Comparison of ENCODE assay signal across 22 cellular contexts in genomic region chr17:59413014-59413725, GRCh38.
DNase-seq lines count a peak whose midpoint lies in the region; ATAC-seq and TF ChIP-seq lines count a peak whose summit lies in the region.
"Had no signal": no experiment of that assay in that cellular context is flagged by ENCODE, and none has a peak within 500 bp of the region (broad histone marks: within the 10 kb centered on the region; RNA-seq: fewer than 3 reads in every experiment).

No MANE protein-coding gene starts in this region.

- 92% methylated on average over 5 to 8 of the region's 8 CpGs for WGBS in endodermal cell (ENCODE audit: insufficient coverage in 1 of 2, insufficient read length in 1 of 2), 2 experiments

- peaks cover 5% of the 10 kb centered on the region for H3K9me3 Mint-ChIP-seq in activated CD8-positive, alpha-beta memory T cell treated with anti-CD3 and anti-CD28 coated beads, Interleukin-2, amount 10 ng/mL, durations not matched to agents 7 days and 5 days (ENCODE audit: low read depth)
- H3K9me3 Mint-ChIP-seq in nephron (peaks cover 4% of the 10 kb centered on the region), endodermal cell (peaks cover 31% of the 10 kb centered on the region)
- H3K9me3 Mint-ChIP-seq: activated CD4-positive, alpha-beta T cell treated with anti-CD3 and anti-CD28 coated beads, Interleukin-2, amount 10 ng/mL, durations not matched to agents 24 days and 14 days had no signal

- H3K4me3 Mint-ChIP-seq in activated CD8-positive, alpha-beta memory T cell treated with anti-CD3 and anti-CD28 coated beads, Interleukin-2, amount 10 ng/mL, durations not matched to agents 7 days and 5 days: no peak overlapping the region
- H3K4me3 Mint-ChIP-seq in nephron: no peak overlapping the region
- H3K4me3 Mint-ChIP-seq in endodermal cell: no peak overlapping the region
- H3K4me3 Mint-ChIP-seq: activated CD4-positive, alpha-beta T cell treated with anti-CD3 and anti-CD28 coated beads, Interleukin-2, amount 10 ng/mL, durations not matched to agents 24 days and 14 days; memory B cell had no signal

- no peaks in the 10 kb centered on the region for H4K20me1 ChIP-seq in BLaER1

- H3K4me2 ChIP-seq in BLaER1: peak overlapping the region; percentile 45

- peaks cover 51% of the 10 kb centered on the region for H3K4me1 Mint-ChIP-seq in activated CD8-positive, alpha-beta memory T cell treated with anti-CD3 and anti-CD28 coated beads, Interleukin-2, amount 10 ng/mL, durations not matched to agents 7 days and 5 days
- H3K4me1 Mint-ChIP-seq in nephron (peaks cover 10% of the 10 kb centered on the region), endodermal cell (peaks cover 3% of the 10 kb centered on the region)

- H3K36me3 ChIP-seq in BLaER1: no peaks in the 10 kb centered on the region
- H3K36me3 ChIP-seq in endodermal cell (ENCODE audit: control insufficient read depth, insufficient read depth, low read length): peaks cover 20% of the 10 kb centered on the region
- H3K36me3 ChIP-seq: adrenal gland, MG63 had no signal

- H3K27me3 Mint-ChIP-seq in activated CD8-positive, alpha-beta memory T cell treated with anti-CD3 and anti-CD28 coated beads, Interleukin-2, amount 10 ng/mL, durations not matched to agents 7 days and 5 days: no peaks in the 10 kb centered on the region
- H3K27me3 Mint-ChIP-seq in nephron (ENCODE audit: low read depth) (peaks cover 11% of the 10 kb centered on the region), endodermal cell (ENCODE audit: insufficient read depth) (peaks cover 15% of the 10 kb centered on the region)
- H3K27me3 Mint-ChIP-seq: activated CD4-positive, alpha-beta T cell treated with anti-CD3 and anti-CD28 coated beads, Interleukin-2, amount 10 ng/mL, durations not matched to agents 24 days and 14 days; memory B cell had no signal

- H3K9me3 ChIP-seq in BLaER1 (peaks cover 12% of the 10 kb centered on the region), endodermal cell (ENCODE audit: control insufficient read depth, low read length) (peaks cover 41% of the 10 kb centered on the region)
- H3K9me3 ChIP-seq: adrenal gland, MG63 had no signal

- H3K4me3 ChIP-seq in BLaER1: no peak overlapping the region
- no peak overlapping the region for H3K4me3 ChIP-seq in endodermal cell (ENCODE audit: low read length)
- H3K4me3 ChIP-seq: adrenal gland, MG63 had no signal

- H3K27me3 ChIP-seq in BLaER1 (no peaks in the 10 kb centered on the region), endodermal cell (ENCODE audit: control insufficient read depth, insufficient read depth, low read length, poor library complexity, severe bottlenecking) (no peaks in the 10 kb centered on the region)
- H3K27me3 ChIP-seq: adrenal gland, MG63 had no signal

- DNase-seq in activated CD8-positive, alpha-beta memory T cell treated with anti-CD3 and anti-CD28 coated beads, Interleukin-2, amount 10 ng/mL, durations not matched to agents 7 days and 5 days: no peak
- no peak for DNase-seq in activated CD8-positive, alpha-beta memory T cell treated with anti-CD3 and anti-CD28 coated beads, Interleukin-2, amount 50 U/mL, for 4 hours
- peak in 1 of 61 donors; percentile 9 for DNase-seq in caudate nucleus (lab: John Stamatoyannopoulos, UW)
- no peak for DNase-seq in cerebellar nuclear complex (lab: John Stamatoyannopoulos, UW)
- no peak for DNase-seq in endodermal cell
- DNase-seq: activated CD4-positive, alpha-beta T cell treated with anti-CD3 and anti-CD28 coated beads, Interleukin-2, amount 10 ng/mL, durations not matched to agents 24 days and 14 days; activated effector memory CD4-positive, alpha-beta T cell treated with Interleukin-2 at 50 U/mL for 16 hours; adrenal gland; AML-193; GF-D8; KBM-7; kidney glomerular epithelial cell; MG63; NCI-H2081 treated with DMSO at 0.1 percent for 48 hours; NCI-H446 treated with DMSO at 0.1 percent for 48 hours; OCI-M1; trophoblast cell had no signal

- H3K27ac ChIP-seq in BLaER1 (no peak overlapping the region), caudate nucleus (ENCODE audit: low read depth, low read length) (peak overlapping the region; percentile 14), endodermal cell (ENCODE audit: low read depth, low read length) (no peak overlapping the region)
- H3K27ac ChIP-seq: adrenal gland, VCaP had no signal

- peak overlapping the region; percentile 87 for H3K27ac Mint-ChIP-seq in activated CD8-positive, alpha-beta memory T cell treated with anti-CD3 and anti-CD28 coated beads, Interleukin-2, amount 10 ng/mL, durations not matched to agents 7 days and 5 days
- peak overlapping the region in 2 of 3 experiments; percentile 50 to 55 for H3K27ac Mint-ChIP-seq in nephron
- H3K27ac Mint-ChIP-seq in endodermal cell: no peak overlapping the region
- H3K27ac Mint-ChIP-seq: activated CD4-positive, alpha-beta T cell treated with anti-CD3 and anti-CD28 coated beads, Interleukin-2, amount 10 ng/mL, durations not matched to agents 24 days and 14 days; memory B cell had no signal

- H3K36me3 Mint-ChIP-seq in activated CD8-positive, alpha-beta memory T cell treated with anti-CD3 and anti-CD28 coated beads, Interleukin-2, amount 10 ng/mL, durations not matched to agents 7 days and 5 days: peaks cover 14% of the 10 kb centered on the region
- H3K36me3 Mint-ChIP-seq in nephron (ENCODE audit: low read depth): peaks cover 8% of the 10 kb centered on the region
- H3K36me3 Mint-ChIP-seq in endodermal cell (ENCODE audit: low read depth): peaks cover 18% of the 10 kb centered on the region

- TF ChIP-seq CTCF in nephron (IDR thresholded peaks at IDR 0.05; ENCODE audit: unreplicated experiment in 3 of 3): no peak
- no peak for TF ChIP-seq CTCF in endodermal cell (conservative IDR thresholded peaks at IDR 0.05)

- ATAC-seq in activated CD8-positive, alpha-beta memory T cell treated with anti-CD3 and anti-CD28 coated beads, Interleukin-2, amount 10 ng/mL, durations not matched to agents 7 days and 5 days: peak; percentile 48
- ATAC-seq in HG03460 (IDR thresholded peaks at IDR 0.05; ENCODE audit: unreplicated experiment): no peak

- H3K9ac ChIP-seq in BLaER1: no peak overlapping the region
- no peak overlapping the region for H3K9ac ChIP-seq in endodermal cell (ENCODE audit: extremely low read depth, low read length, poor library complexity, severe bottlenecking)

- H3K4me1 ChIP-seq in BLaER1 (peaks cover 27% of the 10 kb centered on the region), endodermal cell (ENCODE audit: control insufficient read depth, insufficient read depth, low read length) (no peaks in the 10 kb centered on the region)
- H3K4me1 ChIP-seq: adrenal gland had no signal

- CTCF ChIA-PET in activated CD8-positive, alpha-beta memory T cell treated with anti-CD3 and anti-CD28 coated beads, Interleukin-2, amount 10 ng/mL, durations not matched to agents 7 days and 5 days (lab: Charles Lee): interaction anchor here (0.6 to 1.6 kb wide), 10 partner anchors 9 to 299 kb away, joined by 3 to 8 read pairs (median 3); no protein-coding TSS in a partner anchor
